Comparison of ENCODE assay signal across 7 cellular contexts in genomic region chrX:123976671-123977316, GRCh38. TPM values are rescaled to one million over a fixed set of nuclear protein-coding genes. Genes with fewer than 3 reads are reported as not detected.
DNase-seq lines count a peak whose midpoint lies in the region; ATAC-seq, FAIRE-seq and TF ChIP-seq lines count a peak whose summit lies in the region.

No MANE protein-coding gene starts in this region.

- DNase-seq in GM03348 (ENCODE audit: low spot score) (peak; percentile 10), NCI-H226 (peak; percentile 12), H4 (ENCODE audit: low spot score) (no peak)

- H3K4me3 ChIP-seq in neutrophil (ENCODE audit: low read depth in 1 of 2, low read length in 1 of 2), result no peak overlapping the region

- ATAC-seq in GM19328 (IDR thresholded peaks at IDR 0.05; ENCODE audit: unreplicated experiment) (no peak), HG02852 (IDR thresholded peaks at IDR 0.05; ENCODE audit: unreplicated experiment) (no peak)

- no peaks in the 10 kb centered on the region for H3K36me3 ChIP-seq in neutrophil

- FAIRE-seq in colon (lab: Jason Lieb, UNC), result peak; percentile 84

- no peak for TF ChIP-seq CTCF in neutrophil (IDR thresholded peaks at IDR 0.05)

- H3K9me3 ChIP-seq in neutrophil, result no peaks in the 10 kb centered on the region

- peaks cover 20 to 25% of the 10 kb centered on the region in 2 experiments for H3K4me1 ChIP-seq in neutrophil (ENCODE audit: control insufficient read depth in 1 of 2, insufficient read depth in 1 of 2, low read depth in 1 of 2, low read length in 1 of 2)

- H3K27ac ChIP-seq in neutrophil, result peak overlapping the region; percentile 54

- no peaks in the 10 kb centered on the region for H3K27me3 ChIP-seq in neutrophil

RNA-seq across cellular contexts. Expression of gene STAG2, which starts 15.3 kb away (rescaled TPM):
- 2.8 and 2.9 TPM in 2 replicates for total RNA-seq in H4 (2014; rRNA removed; shearing (Covaris generic))
